In genomic region chr21:37166733-37167132, GRCh38 we compare ENCODE assay signal across 8 cellular contexts.
DNase-seq lines count a peak whose midpoint lies in the region; ATAC-seq and TF ChIP-seq lines count a peak whose summit lies in the region.

No MANE protein-coding gene starts in this region.

- no peaks in the 10 kb centered on the region for H3K9me3 Mint-ChIP-seq in activated CD8-positive, alpha-beta memory T cell treated with anti-CD3 and anti-CD28 coated beads, Interleukin-2, amount 10 ng/mL, durations not matched to agents 7 days and 5 days (ENCODE audit: low read depth)
- no peaks in the 10 kb centered on the region for H3K9me3 Mint-ChIP-seq in central memory CD8-positive, alpha-beta T cell
- H3K9me3 Mint-ChIP-seq in progenitor cell of endocrine pancreas (ENCODE audit: low read depth) = no peaks in the 10 kb centered on the region

- DNase-seq in activated CD8-positive, alpha-beta memory T cell treated with anti-CD3 and anti-CD28 coated beads, Interleukin-2, amount 10 ng/mL, durations not matched to agents 7 days and 5 days = no peak
- DNase-seq in activated CD8-positive, alpha-beta memory T cell treated with anti-CD3 and anti-CD28 coated beads, Interleukin-2, amount 50 U/mL, for 48 hours = no peak
- peak; percentile 59 for DNase-seq in NCI-H1105 treated with DMSO at 0.1 percent for 48 hours (lab: John Stamatoyannopoulos, UW)
- DNase-seq in central memory CD8-positive, alpha-beta T cell (ENCODE audit: low spot score in 2 of 2) = no peak
- no peak for DNase-seq in progenitor cell of endocrine pancreas (ENCODE audit: low spot score, unreplicated experiment)

- H3K4me1 Mint-ChIP-seq in activated CD8-positive, alpha-beta memory T cell treated with anti-CD3 and anti-CD28 coated beads, Interleukin-2, amount 10 ng/mL, durations not matched to agents 7 days and 5 days = peaks cover 12% of the 10 kb centered on the region
- H3K4me1 Mint-ChIP-seq in central memory CD8-positive, alpha-beta T cell = no peaks in the 10 kb centered on the region
- no peaks in the 10 kb centered on the region for H3K4me1 Mint-ChIP-seq in progenitor cell of endocrine pancreas (ENCODE audit: low read depth)

- H3K27me3 Mint-ChIP-seq in activated CD8-positive, alpha-beta memory T cell treated with anti-CD3 and anti-CD28 coated beads, Interleukin-2, amount 10 ng/mL, durations not matched to agents 7 days and 5 days = no peaks in the 10 kb centered on the region
- H3K27me3 Mint-ChIP-seq in central memory CD8-positive, alpha-beta T cell = no peaks in the 10 kb centered on the region
- H3K27me3 Mint-ChIP-seq in progenitor cell of endocrine pancreas = no peaks in the 10 kb centered on the region

- no peak overlapping the region for H3K4me3 Mint-ChIP-seq in activated CD8-positive, alpha-beta memory T cell treated with anti-CD3 and anti-CD28 coated beads, Interleukin-2, amount 10 ng/mL, durations not matched to agents 7 days and 5 days
- H3K4me3 Mint-ChIP-seq in central memory CD8-positive, alpha-beta T cell = no peak overlapping the region
- no peak overlapping the region for H3K4me3 Mint-ChIP-seq in progenitor cell of endocrine pancreas (ENCODE audit: low read depth)

- CTCF ChIA-PET in activated CD8-positive, alpha-beta memory T cell treated with anti-CD3 and anti-CD28 coated beads, Interleukin-2, amount 10 ng/mL, durations not matched to agents 7 days and 5 days (lab: Charles Lee) = interaction anchor here (0.6 to 2.8 kb wide), 15 partner anchors 8 to 476 kb away, joined by 3 to 10 read pairs (median 4); partner anchors contain the start of gene VPS26C

- no peak overlapping the region for H3K27ac Mint-ChIP-seq in activated CD8-positive, alpha-beta memory T cell treated with anti-CD3 and anti-CD28 coated beads, Interleukin-2, amount 10 ng/mL, durations not matched to agents 7 days and 5 days
- peak overlapping the region; percentile 20 for H3K27ac Mint-ChIP-seq in central memory CD8-positive, alpha-beta T cell (ENCODE audit: low read depth)
- no peak overlapping the region for H3K27ac Mint-ChIP-seq in progenitor cell of endocrine pancreas

- peak; percentile 31 for TF ChIP-seq CTCF in progenitor cell of endocrine pancreas (IDR thresholded peaks at IDR 0.05; ENCODE audit: unreplicated experiment)

- H3K36me3 Mint-ChIP-seq in activated CD8-positive, alpha-beta memory T cell treated with anti-CD3 and anti-CD28 coated beads, Interleukin-2, amount 10 ng/mL, durations not matched to agents 7 days and 5 days = peaks cover 25% of the 10 kb centered on the region
- peaks cover 36% of the 10 kb centered on the region for H3K36me3 Mint-ChIP-seq in central memory CD8-positive, alpha-beta T cell (ENCODE audit: insufficient read depth)
- H3K36me3 Mint-ChIP-seq in progenitor cell of endocrine pancreas (ENCODE audit: insufficient read depth) = peaks cover 33% of the 10 kb centered on the region

- peak; percentile 51 for ATAC-seq in activated CD8-positive, alpha-beta memory T cell treated with anti-CD3 and anti-CD28 coated beads, Interleukin-2, amount 10 ng/mL, durations not matched to agents 7 days and 5 days
- ATAC-seq in central memory CD8-positive, alpha-beta T cell (replicated peaks; ENCODE audit: extremely low read depth, poor library complexity, severe bottlenecking) = no peak
- ATAC-seq in GM18498 (IDR thresholded peaks at IDR 0.05; ENCODE audit: unreplicated experiment) (no peak), HG03442 (IDR thresholded peaks at IDR 0.05; ENCODE audit: unreplicated experiment) (no peak), HG03432 (IDR thresholded peaks at IDR 0.05; ENCODE audit: unreplicated experiment) (no peak)
